8 cellular contexts compared by ENCODE assay signal in the genomic region with DNA sequence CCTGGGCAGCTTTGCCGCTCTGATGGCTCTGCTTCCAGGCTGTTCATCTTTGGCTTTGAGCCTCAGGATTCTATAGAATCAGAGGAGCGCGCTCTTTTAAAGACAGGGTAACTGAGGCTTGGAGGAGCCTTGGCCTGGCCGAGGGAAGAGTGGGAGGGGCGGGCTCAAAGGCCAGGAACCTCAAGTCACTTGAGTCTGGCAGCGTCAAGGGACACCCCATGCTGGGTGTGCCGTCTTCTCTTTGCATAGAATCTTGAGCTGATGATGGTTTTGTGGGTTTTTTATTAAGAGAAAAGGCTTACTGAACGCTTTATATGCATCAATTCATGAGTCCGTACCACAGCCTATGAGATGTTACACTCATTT. TPM values are rescaled to one million over a fixed set of nuclear protein-coding genes. Genes with fewer than 3 reads are reported as not detected.
DNase-seq lines count a peak whose midpoint lies in the region; ATAC-seq and TF ChIP-seq lines count a peak whose summit lies in the region.

No MANE protein-coding gene starts in this region.

- no peak for DNase-seq in MCF 10A (ENCODE audit: unreplicated experiment)
- no peak for DNase-seq in GM10248 (ENCODE audit: extremely low spot score)
- no peak for DNase-seq in posterior cingulate gyrus
- no peak for DNase-seq in activated CD4-positive, alpha-beta T cell treated with anti-CD3 and anti-CD28 coated beads, Interleukin-2, amount 50 U/mL, for 48 hours

- peak; percentile 7 for ATAC-seq in HG03520 (IDR thresholded peaks at IDR 0.05; ENCODE audit: unreplicated experiment)
- ATAC-seq in HG03432 (IDR thresholded peaks at IDR 0.05; ENCODE audit: unreplicated experiment): no peak

- H3K27me3 ChIP-seq in ACC112 (ENCODE audit: insufficient read depth, low read length) (no peaks in the 10 kb centered on the region), mononuclear cell (ENCODE audit: insufficient read depth, low read length) (no peaks in the 10 kb centered on the region)

- peaks cover 21% of the 10 kb centered on the region for H3K4me1 Mint-ChIP-seq in MCF 10A (ENCODE audit: insufficient read depth, unreplicated experiment)

- peak overlapping the region; percentile 86 for H3K4me3 ChIP-seq in ACC112 (ENCODE audit: low read depth, low read length)
- peak overlapping the region; percentile 95 for H3K4me3 ChIP-seq in mononuclear cell (ENCODE audit: low read length)

- H3K9me3 ChIP-seq in mononuclear cell (ENCODE audit: low read depth, low read length): peaks cover 1% of the 10 kb centered on the region

- POLR2A ChIA-PET in MCF 10A (lab: Yijun Ruan, JAX) (interaction anchor here (0.7 to 4.7 kb wide), 4 partner anchors 12 to 203 kb away, joined by 3 to 25 read pairs (median 11); partner anchors contain the start of gene DDA1), GM10248 (lab: Yijun Ruan, JAX) (interaction anchor here (0.5 kb wide), 1 partner anchor 227 kb away, joined by 6 read pairs; no protein-coding TSS in a partner anchor)

- TF ChIP-seq CTCF in MCF 10A (IDR thresholded peaks at IDR 0.05; ENCODE audit: unreplicated experiment) (no peak), GM10248 (IDR thresholded peaks at IDR 0.05; ENCODE audit: control extremely low read depth, extremely low read depth, low read depth, missing control alignments) (no peak)

- intact Hi-C loops in MCF 10A (cut with micrococcal nuclease): no loop called here
- intact Hi-C loops in posterior cingulate gyrus (cut with DNase I): loop anchor here (2.0 to 5.0 kb wide), 2 partner anchors 42 to 420 kb away; partner anchors contain the start of genes CCDC124 and COLGALT1

- H3K27me3 Mint-ChIP-seq in MCF 10A (ENCODE audit: insufficient read depth, unreplicated experiment): no peaks in the 10 kb centered on the region

- BruUV-seq in MCF 10A (replicated peaks; lab: Mats Ljungman, UMichigan): no TSS peak

- H3K36me3 ChIP-seq in ACC112 (ENCODE audit: insufficient read depth, low read length): peaks cover 16% of the 10 kb centered on the region

- no peak overlapping the region for H2AFZ ChIP-seq in ACC112 (ENCODE audit: low read length, unreplicated experiment)

- H3K27ac Mint-ChIP-seq in MCF 10A (ENCODE audit: low read depth, unreplicated experiment): peak overlapping the region; percentile 39

- H3K27ac ChIP-seq in ACC112 (ENCODE audit: low read depth, low read length): no peak overlapping the region

- CTCF ChIA-PET in MCF 10A (lab: Yijun Ruan, JAX) (interaction anchor here (0.6 to 0.8 kb wide), 2 partner anchors 44 to 787 kb away, joined by 3 to 6 read pairs; no protein-coding TSS in a partner anchor), GM10248 (lab: Yijun Ruan, JAX) (interaction anchor here (1.1 to 9.0 kb wide), 3 partner anchors 10 to 93 kb away, joined by 3 to 87 read pairs (median 18); partner anchors contain the start of gene MVB12A)

- H3K9me3 Mint-ChIP-seq in MCF 10A (ENCODE audit: unreplicated experiment): no peaks in the 10 kb centered on the region

- peaks cover 28% of the 10 kb centered on the region for H3K79me2 ChIP-seq in ACC112 (ENCODE audit: control insufficient read depth, insufficient read depth, low read length, unreplicated experiment)

- peak overlapping the region; percentile 98 for H3K4me3 Mint-ChIP-seq in MCF 10A (ENCODE audit: unreplicated experiment)

- peaks cover 45% of the 10 kb centered on the region for H3K36me3 Mint-ChIP-seq in MCF 10A (ENCODE audit: insufficient read depth, unreplicated experiment)

- H3K4me1 ChIP-seq in ACC112 (ENCODE audit: control insufficient read depth, insufficient read depth, low read length, unreplicated experiment): peaks cover 7% of the 10 kb centered on the region
- H3K4me1 ChIP-seq in mononuclear cell (ENCODE audit: insufficient read depth, low read length): peaks cover 24% of the 10 kb centered on the region

RNA-seq across cellular contexts. Expression of gene PGLS, which starts 1.1 kb away (rescaled TPM):
- total RNA-seq in MCF 10A (2022) (115 and 143 TPM in 2 replicates), mononuclear cell (43.0 TPM)

RNA-seq across cellular contexts. Expression of gene SLC27A1, which starts 42.2 kb away (rescaled TPM):
- total RNA-seq in MCF 10A (2022) (3.4 and 5.0 TPM in 2 replicates), mononuclear cell (5.8 TPM)

RNA-seq across cellular contexts. Expression of gene COLGALT1, which starts 42.9 kb away (rescaled TPM):
- 103 and 107 TPM in 2 replicates for total RNA-seq in MCF 10A (2022)
- total RNA-seq in mononuclear cell: 25.3 TPM

RNA-seq across cellular contexts. Expression of gene NXNL1, which starts 51.8 kb away (rescaled TPM):
- total RNA-seq in MCF 10A (2022) (not detected in 2 replicates), mononuclear cell (not detected)
